Comparison of ENCODE assay signal across 1 cellular context in the genomic region with DNA sequence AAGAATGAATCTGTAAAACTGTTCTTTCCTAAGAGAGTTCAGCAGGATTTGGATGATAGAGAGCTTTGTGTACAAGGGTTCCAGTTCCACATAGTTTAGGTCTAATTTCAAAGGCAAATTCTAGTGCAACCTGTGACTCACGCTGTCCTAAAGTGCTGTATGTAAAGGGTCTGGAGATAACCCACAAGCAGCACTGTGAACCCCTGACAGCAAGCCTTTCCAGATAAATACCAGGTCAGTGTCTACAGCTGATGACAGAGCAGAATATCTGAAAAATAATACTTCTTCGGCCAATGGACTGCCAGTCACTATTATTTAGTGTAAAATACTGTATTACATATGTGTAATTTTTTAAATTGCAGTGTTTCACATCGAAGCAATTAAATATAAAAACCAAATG.
TF ChIP-seq lines count a peak whose summit lies in the region.

No MANE protein-coding gene starts in this region.

TF ChIP-seq in WTC11, 78 proteins besides CTCF, POLR2A, EP300 and RAD21:
- 0 out of 2 replicates have a peak, but pooled peaks have one; percentile 38 for TF ChIP-seq GABPB1 (CRISPR knock-in tag; IDR thresholded peaks at IDR 0.05)
TF ChIP-seq in WTC11: peak in this region for 1; not testable (repeated sequence) for 77.
